2 cellular contexts compared by ENCODE assay signal in the genomic region with DNA sequence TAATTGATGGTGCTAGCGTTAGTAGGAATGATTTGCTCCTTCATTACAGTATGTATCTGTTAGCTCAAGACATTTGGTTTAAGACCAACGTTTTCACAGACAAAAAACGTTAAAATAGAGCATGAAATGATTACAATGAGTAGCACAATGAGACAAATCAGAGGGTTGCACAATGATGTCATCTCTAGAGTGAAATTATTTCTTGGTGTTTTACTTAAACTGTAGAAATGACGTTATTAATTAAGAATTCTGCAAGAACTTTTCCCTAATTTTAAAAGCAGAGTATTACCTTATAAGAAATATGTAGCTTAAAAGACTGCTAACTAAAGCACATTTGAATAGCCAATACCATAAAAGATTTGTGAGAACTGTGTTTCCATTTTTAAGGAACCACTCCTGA.
TF ChIP-seq lines count a peak whose summit lies in the region.

No MANE protein-coding gene starts in this region.

TF ChIP-seq in HepG2, 621 proteins besides CTCF, POLR2A, EP300 and RAD21:
- TF ChIP-seq HIC2 (CRISPR knock-in tag; IDR thresholded peaks at IDR 0.05; ENCODE audit: low read depth): no peak
- no peak for TF ChIP-seq ZNF34 (CRISPR knock-in tag; IDR thresholded peaks at IDR 0.05; ENCODE audit: borderline replicate concordance)
- peak; percentile 91 for TF ChIP-seq ATF7 (IDR thresholded peaks at IDR 0.05)
- no peak for TF ChIP-seq ATF7 (CRISPR knock-in tag; IDR thresholded peaks at IDR 0.05)
- TF ChIP-seq, protein P1, sequence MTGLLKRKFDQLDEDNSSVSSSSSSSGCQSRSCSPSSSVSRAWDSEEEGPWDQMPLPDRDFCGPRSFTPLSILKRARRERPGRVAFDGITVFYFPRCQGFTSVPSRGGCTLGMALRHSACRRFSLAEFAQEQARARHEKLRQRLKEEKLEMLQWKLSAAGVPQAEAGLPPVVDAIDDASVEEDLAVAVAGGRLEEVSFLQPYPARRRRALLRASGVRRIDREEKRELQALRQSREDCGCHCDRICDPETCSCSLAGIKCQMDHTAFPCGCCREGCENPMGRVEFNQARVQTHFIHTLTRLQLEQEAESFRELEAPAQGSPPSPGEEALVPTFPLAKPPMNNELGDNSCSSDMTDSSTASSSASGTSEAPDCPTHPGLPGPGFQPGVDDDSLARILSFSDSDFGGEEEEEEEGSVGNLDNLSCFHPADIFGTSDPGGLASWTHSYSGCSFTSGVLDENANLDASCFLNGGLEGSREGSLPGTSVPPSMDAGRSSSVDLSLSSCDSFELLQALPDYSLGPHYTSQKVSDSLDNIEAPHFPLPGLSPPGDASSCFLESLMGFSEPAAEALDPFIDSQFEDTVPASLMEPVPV (CRISPR knock-in tag; IDR thresholded peaks at IDR 0.05): no peak
- TF ChIP-seq ZNF629 (CRISPR knock-in tag; conservative IDR thresholded peaks at IDR 0.05): no peak
- no peak for TF ChIP-seq HOMEZ (CRISPR knock-in tag; IDR thresholded peaks at IDR 0.05; ENCODE audit: low read depth)
- no peak for TF ChIP-seq NFIC (IDR thresholded peaks at IDR 0.05; ENCODE audit: low read length)
- TF ChIP-seq ZNF432 (CRISPR knock-in tag; IDR thresholded peaks at IDR 0.05; ENCODE audit: borderline replicate concordance): no peak
- no peak for TF ChIP-seq ZNF614 (CRISPR knock-in tag; IDR thresholded peaks at IDR 0.05; ENCODE audit: borderline replicate concordance)

TF ChIP-seq in A549, 52 proteins besides CTCF, POLR2A, EP300 and RAD21 (continued from another document):
- TF ChIP-seq PBX3 (IDR thresholded peaks at IDR 0.05) (no peak), MAZ (IDR thresholded peaks at IDR 0.05; ENCODE audit: borderline replicate concordance, low read depth, low read length) (no peak), FOSL2 (IDR thresholded peaks at IDR 0.05) (no peak), FOSL2 (CRISPR knock-in tag; IDR thresholded peaks at IDR 0.05) (no peak), KDM1A (IDR thresholded peaks at IDR 0.05; ENCODE audit: low read depth) (no peak), MAX (IDR thresholded peaks at IDR 0.05) (no peak), HMGXB4 (CRISPR knock-in tag; IDR thresholded peaks at IDR 0.05; ENCODE audit: borderline replicate concordance) (no peak), CBX8 (IDR thresholded peaks at IDR 0.05) (no peak)
- TF ChIP-seq, protein P2, sequence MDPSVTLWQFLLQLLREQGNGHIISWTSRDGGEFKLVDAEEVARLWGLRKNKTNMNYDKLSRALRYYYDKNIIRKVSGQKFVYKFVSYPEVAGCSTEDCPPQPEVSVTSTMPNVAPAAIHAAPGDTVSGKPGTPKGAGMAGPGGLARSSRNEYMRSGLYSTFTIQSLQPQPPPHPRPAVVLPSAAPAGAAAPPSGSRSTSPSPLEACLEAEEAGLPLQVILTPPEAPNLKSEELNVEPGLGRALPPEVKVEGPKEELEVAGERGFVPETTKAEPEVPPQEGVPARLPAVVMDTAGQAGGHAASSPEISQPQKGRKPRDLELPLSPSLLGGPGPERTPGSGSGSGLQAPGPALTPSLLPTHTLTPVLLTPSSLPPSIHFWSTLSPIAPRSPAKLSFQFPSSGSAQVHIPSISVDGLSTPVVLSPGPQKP (IDR thresholded peaks at IDR 0.05; ENCODE audit: low read depth, low read length): no peak
- TF ChIP-seq, protein P3, sequence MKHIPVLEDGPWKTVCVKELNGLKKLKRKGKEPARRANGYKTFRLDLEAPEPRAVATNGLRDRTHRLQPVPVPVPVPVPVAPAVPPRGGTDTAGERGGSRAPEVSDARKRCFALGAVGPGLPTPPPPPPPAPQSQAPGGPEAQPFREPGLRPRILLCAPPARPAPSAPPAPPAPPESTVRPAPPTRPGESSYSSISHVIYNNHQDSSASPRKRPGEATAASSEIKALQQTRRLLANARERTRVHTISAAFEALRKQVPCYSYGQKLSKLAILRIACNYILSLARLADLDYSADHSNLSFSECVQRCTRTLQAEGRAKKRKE (CRISPR knock-in tag; IDR thresholded peaks at IDR 0.05; ENCODE audit: low read depth): no peak
TF ChIP-seq in A549: peak in this region for 0.
